Comparison of ENCODE assay signal across 1 cellular context in genomic region chr3:141050913-141051632, GRCh38.
A peak's percentile ranks its signal among the peaks of the same experiment; 100 is the strongest.
TF ChIP-seq lines count a peak whose summit lies in the region.

Gene SPSB4, plus strand, starts transcription at chr3:141051347. Its CDS starts 14,758 bp downstream, at chr3:141066105.

TF ChIP-seq in WTC11, 78 proteins besides CTCF, POLR2A, EP300 and RAD21 (continued from another document):
- TF ChIP-seq, protein P1, sequence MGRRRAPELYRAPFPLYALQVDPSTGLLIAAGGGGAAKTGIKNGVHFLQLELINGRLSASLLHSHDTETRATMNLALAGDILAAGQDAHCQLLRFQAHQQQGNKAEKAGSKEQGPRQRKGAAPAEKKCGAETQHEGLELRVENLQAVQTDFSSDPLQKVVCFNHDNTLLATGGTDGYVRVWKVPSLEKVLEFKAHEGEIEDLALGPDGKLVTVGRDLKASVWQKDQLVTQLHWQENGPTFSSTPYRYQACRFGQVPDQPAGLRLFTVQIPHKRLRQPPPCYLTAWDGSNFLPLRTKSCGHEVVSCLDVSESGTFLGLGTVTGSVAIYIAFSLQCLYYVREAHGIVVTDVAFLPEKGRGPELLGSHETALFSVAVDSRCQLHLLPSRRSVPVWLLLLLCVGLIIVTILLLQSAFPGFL (CRISPR knock-in tag; IDR thresholded peaks at IDR 0.05; ENCODE audit: borderline replicate concordance), result no peak
- peak; percentile 17; the same call in 1 of the 2 replicates for TF ChIP-seq ZBTB21 (CRISPR knock-in tag; IDR thresholded peaks at IDR 0.05; ENCODE audit: borderline replicate concordance)
- 0 out of 2 replicates have a peak, but pooled peaks have one; percentile 57 for TF ChIP-seq NFE2L1 (CRISPR knock-in tag; IDR thresholded peaks at IDR 0.05)
- TF ChIP-seq, protein P2, sequence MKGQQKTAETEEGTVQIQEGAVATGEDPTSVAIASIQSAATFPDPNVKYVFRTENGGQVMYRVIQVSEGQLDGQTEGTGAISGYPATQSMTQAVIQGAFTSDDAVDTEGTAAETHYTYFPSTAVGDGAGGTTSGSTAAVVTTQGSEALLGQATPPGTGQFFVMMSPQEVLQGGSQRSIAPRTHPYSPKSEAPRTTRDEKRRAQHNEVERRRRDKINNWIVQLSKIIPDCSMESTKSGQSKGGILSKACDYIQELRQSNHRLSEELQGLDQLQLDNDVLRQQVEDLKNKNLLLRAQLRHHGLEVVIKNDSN (CRISPR knock-in tag; IDR thresholded peaks at IDR 0.05), result 0 out of 2 replicates have a peak, but pooled peaks have one; percentile 9
- no peak for TF ChIP-seq ESRRA (CRISPR knock-in tag; IDR thresholded peaks at IDR 0.05; ENCODE audit: borderline replicate concordance)
